Comparison of ENCODE assay signal across 11 cellular contexts in the genomic region with DNA sequence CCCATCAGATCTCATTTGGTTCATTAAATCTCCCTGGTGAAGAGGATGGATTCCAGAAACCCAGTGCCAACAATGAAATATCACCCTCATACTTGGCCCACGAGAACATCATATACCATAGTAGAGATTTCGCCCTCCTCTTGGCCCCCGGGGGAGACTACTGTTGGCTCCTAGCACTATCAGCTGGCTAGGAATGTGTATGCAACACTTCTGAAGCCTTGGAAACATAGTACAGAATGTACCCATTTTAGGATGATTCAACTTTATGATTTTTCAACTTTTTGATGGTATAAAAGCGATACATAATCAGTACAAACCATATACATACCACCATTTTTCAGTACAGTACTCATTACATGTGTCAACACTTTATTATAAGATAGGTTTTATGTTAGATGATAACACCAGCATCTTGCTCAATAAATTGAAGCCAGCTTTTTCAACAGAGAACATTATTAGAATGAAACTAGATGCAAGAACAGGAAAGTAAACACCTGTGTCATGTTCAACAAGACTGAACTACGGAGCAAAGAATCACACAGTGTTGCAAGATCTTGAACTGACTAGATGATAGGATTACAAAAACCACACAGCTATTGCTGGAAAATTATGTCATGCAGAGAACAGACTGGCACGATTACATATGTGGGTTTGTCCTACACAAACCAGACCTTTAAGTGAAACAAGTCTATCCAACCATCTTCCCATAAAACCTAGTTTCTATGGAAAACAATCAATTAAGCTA. TPM values are rescaled to one million over a fixed set of nuclear protein-coding genes. Genes with fewer than 3 reads are reported as not detected.
A peak's percentile ranks its signal among the peaks of the same experiment; 100 is the strongest.
DNase-seq lines count a peak whose midpoint lies in the region; TF ChIP-seq lines count a peak whose summit lies in the region.
"Had no signal": no experiment of that assay in that cellular context is flagged by ENCODE, and none has a peak within 500 bp of the region (broad histone marks: within the 10 kb centered on the region; RNA-seq: fewer than 3 reads in every experiment).

No MANE protein-coding gene starts in this region.

- DNase-seq in A673 (ENCODE audit: low spot score): peak; percentile 39
- DNase-seq in HL-60 (ENCODE audit: low read depth in 1 of 2, low spot score in 1 of 2): peak; percentile 75 to 81
- peak; percentile 84 for DNase-seq in SKM-1 treated with dmso at 0.1 percent for 144 hours (lab: John Stamatoyannopoulos, UW; ENCODE audit: unreplicated experiment)
- DNase-seq in iris pigment epithelial cell (ENCODE audit: low read depth): peak; percentile 98
- DNase-seq in caudate nucleus (lab: John Stamatoyannopoulos, UW): no peak
- no peak for DNase-seq in activated CD4-positive, CD25-positive, alpha-beta regulatory T cell treated with anti-CD3 and anti-CD28 coated beads, Interleukin-2, amount 50 U/mL, for 72 hours
- no peak for DNase-seq in stimulated activated CD4-positive, alpha-beta T cell treated with anti-CD3 and anti-CD28 coated beads, Interleukin-4, amount 100 ng/mL, for 24 hours
- DNase-seq in DMS79 treated with DMSO at 0.1 percent for 48 hours (lab: John Stamatoyannopoulos, UW): no peak
- DNase-seq: CD8-positive, alpha-beta T cell; NCI-H187; nucleus accumbens had no signal

- POLR2A ChIA-PET in A673 (lab: Charles Lee; ENCODE audit: low non-redundant PET): no interaction called here

- H3K27ac ChIP-seq in A673 (ENCODE audit: low read depth, low read length, poor library complexity, severe bottlenecking) (no peak overlapping the region), HL-60 (replicated peaks) (no peak overlapping the region), caudate nucleus (ENCODE audit: low read depth, low read length) (no peak overlapping the region)

- H3K27me3 ChIP-seq in A673 (replicated peaks; ENCODE audit: insufficient read depth, low read depth, low read length, poor library complexity) (no peaks in the 10 kb centered on the region), HL-60 (ENCODE audit: insufficient read depth, poor library complexity, severe bottlenecking) (no peaks in the 10 kb centered on the region)

- no peak for TF ChIP-seq CTCF in A673 (conservative IDR thresholded peaks at IDR 0.05; ENCODE audit: low read depth, low read length)
- TF ChIP-seq CTCF in HL-60 (IDR thresholded peaks at IDR 0.05; ENCODE audit: insufficient read depth, low read length): no peak

- no peaks in the 10 kb centered on the region for H3K9me3 ChIP-seq in A673 (ENCODE audit: low read depth, low read length, poor library complexity, severe bottlenecking)

- no peak overlapping the region for H3K4me3 ChIP-seq in A673 (ENCODE audit: low read depth, low read length, poor library complexity, severe bottlenecking)
- H3K4me3 ChIP-seq in HL-60 (replicated peaks; ENCODE audit: insufficient read depth, low read length): no peak overlapping the region

- H3K36me3 ChIP-seq in A673 (ENCODE audit: insufficient read depth, low read length, poor library complexity, severe bottlenecking): peaks cover 35% of the 10 kb centered on the region

- BruUV-seq in A673 (replicated peaks; lab: Mats Ljungman, UMichigan): no TSS peak

- peaks cover 10% of the 10 kb centered on the region for H3K4me1 ChIP-seq in A673 (ENCODE audit: insufficient read depth, low read length, poor library complexity, severe bottlenecking)

- CTCF ChIA-PET in A673 (lab: Charles Lee): no interaction called here

- intact Hi-C loops in A673 (cut with micrococcal nuclease; ENCODE audit: unreplicated experiment): no loop called here

RNA-seq across cellular contexts. Expression of a gene that starts 17.2 kb away (rescaled TPM):
- 313 and 365 TPM in 2 replicates for total RNA-seq in A673 (2021)

RNA-seq across cellular contexts. Expression of a gene that starts 37.1 kb away (rescaled TPM):
- total RNA-seq in A673 (2021): 65.0 and 67.2 TPM in 2 replicates

Comparison
In these comparisons a context has a peak if more than half of its experiments do, and no peak if none do; other contexts are left out.
1. DNase-seq: peak in A673 (single experiment), HL-60 (2 of 2), SKM-1 treated with dmso at 0.1 percent for 144 hours (single experiment) and iris pigment epithelial cell (single experiment); none in caudate nucleus (0 of 61), activated CD4-positive, CD25-positive, alpha-beta regulatory T cell treated with anti-CD3 and anti-CD28 coated beads, Interleukin-2, amount 50 U/mL, for 72 hours (single experiment), stimulated activated CD4-positive, alpha-beta T cell treated with anti-CD3 and anti-CD28 coated beads, Interleukin-4, amount 100 ng/mL, for 24 hours (single experiment) and DMS79 treated with DMSO at 0.1 percent for 48 hours (single experiment).